ENCODE assay signal across 8 cellular contexts in the genomic region with DNA sequence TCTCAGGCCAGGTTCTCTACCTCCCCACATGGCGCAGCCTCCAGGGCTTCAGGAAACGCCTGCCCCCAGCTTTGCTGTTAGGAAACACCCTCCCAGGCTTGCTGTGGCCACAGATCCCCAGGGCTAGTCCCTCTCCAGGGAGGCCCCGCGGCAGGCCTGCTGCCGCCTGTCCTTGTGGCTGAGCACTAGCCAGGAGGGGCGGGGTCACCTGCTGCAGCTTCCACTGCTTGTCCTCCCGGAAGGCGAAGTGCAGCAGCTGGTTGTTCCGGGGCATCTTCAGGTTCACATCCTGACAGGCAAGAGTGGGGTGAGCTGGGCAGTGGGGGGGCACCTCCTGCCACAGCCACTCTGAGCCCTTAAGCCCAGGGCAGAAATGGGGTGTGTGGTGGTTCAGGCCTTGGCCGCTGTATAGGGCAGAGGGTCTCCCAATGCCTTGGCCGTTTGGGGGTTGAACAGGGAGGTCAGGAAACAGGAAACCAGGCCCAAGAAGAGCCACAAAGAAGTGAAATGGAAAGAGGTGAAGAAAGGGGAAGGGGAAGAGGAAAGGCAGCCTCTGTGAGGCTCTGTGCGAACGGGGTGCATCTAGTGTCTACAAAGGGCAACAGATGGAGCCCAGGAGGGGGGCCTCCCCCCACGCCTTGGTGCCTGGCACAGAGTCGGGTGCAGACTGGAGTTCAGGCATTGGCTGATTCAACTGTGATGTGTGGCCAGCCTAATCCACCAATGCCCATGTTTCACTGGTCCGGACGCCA. TPM values are rescaled to one million over a fixed set of nuclear protein-coding genes. Genes with fewer than 3 reads are reported as not detected.
DNase-seq lines count a peak whose midpoint lies in the region; ATAC-seq and TF ChIP-seq lines count a peak whose summit lies in the region.

No MANE protein-coding gene starts in this region.

- no peaks in the 10 kb centered on the region for H3K9me3 ChIP-seq in adrenal gland (replicated peaks in 1 of 3)
- H3K9me3 ChIP-seq in right lobe of liver, result no peaks in the 10 kb centered on the region
- H3K9me3 ChIP-seq in gastrocnemius medialis, result no peaks in the 10 kb centered on the region

- DNase-seq in Calu3 (no peak), HPDE6-E6E7 (ENCODE audit: extremely low spot score) (peak; percentile 47), adrenal gland (peak; percentile 79 to 94 (median 91)), right lobe of liver (peak; percentile 52 to 71 (median 63)), gastrocnemius medialis (no peak), HuH-7.5 (ENCODE audit: low spot score) (no peak)
- no peak for DNase-seq in activated CD4-positive, CD25-positive, alpha-beta regulatory T cell (lab: John Stamatoyannopoulos, UW)

- H3K27me3 Mint-ChIP-seq in Calu3 (ENCODE audit: unreplicated experiment), result no peaks in the 10 kb centered on the region

- TF ChIP-seq POLR2A in adrenal gland (IDR thresholded peaks at IDR 0.05), result peak in 1 of 2 donors; percentile 54
- TF ChIP-seq POLR2A in right lobe of liver (IDR thresholded peaks at IDR 0.05), result no peak
- no peak for TF ChIP-seq POLR2A in gastrocnemius medialis (IDR thresholded peaks at IDR 0.05)

- no peak for TF ChIP-seq CTCF in Calu3 (IDR thresholded peaks at IDR 0.05; ENCODE audit: unreplicated experiment)
- no peak for TF ChIP-seq CTCF in adrenal gland (IDR thresholded peaks at IDR 0.05)
- TF ChIP-seq CTCF in right lobe of liver (IDR thresholded peaks at IDR 0.05), result no peak
- no peak for TF ChIP-seq CTCF in gastrocnemius medialis (IDR thresholded peaks at IDR 0.05 in 4 of 5, conservative IDR thresholded peaks at IDR 0.05 in 1 of 5)

- peaks cover 9% of the 10 kb centered on the region for H3K4me1 Mint-ChIP-seq in Calu3 (ENCODE audit: low read depth, unreplicated experiment)

- H3K27ac ChIP-seq in adrenal gland (peak overlapping the region in 4 of 5 donors; percentile 16 to 98 (median 42)), right lobe of liver (no peak overlapping the region), gastrocnemius medialis (peak overlapping the region in 1 of 4 donors; percentile 25)

- no peak overlapping the region for H3K27ac Mint-ChIP-seq in Calu3 (ENCODE audit: unreplicated experiment)

- ATAC-seq in right lobe of liver (no peak), HG03159 (IDR thresholded peaks at IDR 0.05; ENCODE audit: unreplicated experiment) (no peak), gastrocnemius medialis (no peak)

- peak overlapping the region; percentile 82 for H3K4me3 Mint-ChIP-seq in Calu3 (ENCODE audit: low read depth, unreplicated experiment)

- H3K4me1 ChIP-seq in adrenal gland (replicated peaks in 1 of 2) (peaks cover 27 to 43% of the 10 kb centered on the region in 2 donors), right lobe of liver (peaks cover 0 to 12% (median under 1%) of the 10 kb centered on the region in 4 donors), gastrocnemius medialis (peaks cover 11 to 17% of the 10 kb centered on the region in 2 donors)

- H3K9me3 Mint-ChIP-seq in Calu3 (ENCODE audit: low read depth, unreplicated experiment), result no peaks in the 10 kb centered on the region

- H3K36me3 ChIP-seq in adrenal gland (replicated peaks in 1 of 2) (peaks cover 0 to 37% of the 10 kb centered on the region in 2 donors), right lobe of liver (peaks cover 0 to 10% (median 0%) of the 10 kb centered on the region in 4 donors), gastrocnemius medialis (peaks cover 0 to 21% of the 10 kb centered on the region in 2 donors)

- 42 to 74% (median 56%) methylated on average over 9 to 17 of the region's 17 CpGs for whole genome bisulfite sequencing in adrenal gland, 4 donors
- 61% methylated on average over 9 of the region's 17 CpGs for WGBS in right lobe of liver (ENCODE audit: insufficient coverage, low coverage, low lambda C conversion rate, missing lambda C conversion rate)

- intact Hi-C loops in Calu3 (cut with micrococcal nuclease; ENCODE audit: unreplicated experiment), result no loop called here
- intact Hi-C loops in adrenal gland (cut with DNase I), result no loop called here
- intact Hi-C loops in right lobe of liver (cut with DNase I), result no loop called here
- intact Hi-C loops in gastrocnemius medialis (cut with DNase I; ENCODE audit: low total_unique reads), result loop anchor here (5.0 kb wide), 1 partner anchor 47 kb away; the partner anchor contains the start of genes GLYR1 and UBN1

- CTCF ChIA-PET in Calu3 (lab: Charles Lee), result interaction anchor here (0.5 kb wide), 1 partner anchor 194 kb away, joined by 5 read pairs; no protein-coding TSS in a partner anchor

- BruUV-seq in Calu3 (replicated peaks; lab: Mats Ljungman, UMichigan), result no TSS peak

- H3K27me3 ChIP-seq in adrenal gland (no peaks in the 10 kb centered on the region), right lobe of liver (no peaks in the 10 kb centered on the region), gastrocnemius medialis (no peaks in the 10 kb centered on the region)

- H3K36me3 Mint-ChIP-seq in Calu3 (ENCODE audit: insufficient read depth, unreplicated experiment), result peaks cover 89% of the 10 kb centered on the region

- in situ Hi-C loops in gastrocnemius medialis (cut with MboI; ENCODE audit: low sequenced_read_pairs in 4 of 4), result no loop called here

- H3K4me3 ChIP-seq in adrenal gland (peak overlapping the region in 1 of 4 donors; percentile 86), right lobe of liver (no peak overlapping the region), gastrocnemius medialis (no peak overlapping the region)

RNA-seq across cellular contexts. Expression of gene ROGDI, which starts 2.0 kb away (rescaled TPM):
- total RNA-seq in Calu3 (2022) (17.9 and 20.8 TPM in 2 replicates), adrenal gland (100 to 1,000 TPM in 1 of 8 donors, 10 to 100 TPM in 7; 32.4 to 103 (median 73.1) TPM), right lobe of liver (10 to 100 TPM in 5 of 6 experiments, 1 to 10 TPM in 1; 8.3 to 24.2 (median 14.0) TPM), gastrocnemius medialis (10 to 100 TPM; 11.6 to 31.1 (median 26.0) TPM)
- polyA plus RNA-seq in adrenal gland, result 100 to 1,000 TPM in 2 of 3 donors, 10 to 100 TPM in 1; 68.6 to 194 (median 178) TPM

RNA-seq across cellular contexts. Expression of gene SMIM22, which starts 5.3 kb away (rescaled TPM):
- 208 and 235 TPM in 2 replicates for total RNA-seq in Calu3 (2022)
- total RNA-seq in adrenal gland, result not detected
- not detected for polyA plus RNA-seq in adrenal gland
- total RNA-seq in right lobe of liver, result under 1 TPM in 2 of 6 experiments, not detected in 4; 0.44 to 0.95 TPM
- total RNA-seq in gastrocnemius medialis, result not detected

RNA-seq across cellular contexts. Expression of gene SEPTIN12, which starts 12.3 kb away (rescaled TPM):
- total RNA-seq in Calu3 (2022) (not detected in 2 replicates), adrenal gland (not detected), right lobe of liver (not detected), gastrocnemius medialis (not detected)
- polyA plus RNA-seq in adrenal gland, result 1 to 10 TPM in 1 of 3 donors, not detected in 2; 1.1 TPM

RNA-seq across cellular contexts. Expression of gene ZNF500, which starts 33.5 kb away (rescaled TPM):
- 23.6 and 25.6 TPM in 2 replicates for total RNA-seq in Calu3 (2022)
- total RNA-seq in adrenal gland, result 10 to 100 TPM in 5 of 8 donors, 1 to 10 TPM in 3; 6.7 to 23.7 (median 13.2) TPM
- polyA plus RNA-seq in adrenal gland, result 10 to 100 TPM in 1 of 3 donors, 1 to 10 TPM in 2; 3.9 to 18.5 (median 4.6) TPM
- total RNA-seq in right lobe of liver, result 1 to 10 TPM; 4.5 to 6.6 (median 5.8) TPM
- total RNA-seq in gastrocnemius medialis, result 1 to 10 TPM; 6.3 to 7.3 (median 6.9) TPM

RNA-seq across cellular contexts. Expression of gene GLYR1, which starts 46.6 kb away (rescaled TPM):
- total RNA-seq in Calu3 (2022) (158 and 159 TPM in 2 replicates), adrenal gland (100 to 1,000 TPM in 1 of 8 donors, 10 to 100 TPM in 7; 43.2 to 118 (median 86.2) TPM), right lobe of liver (10 to 100 TPM; 33.1 to 55.2 (median 51.2) TPM), gastrocnemius medialis (10 to 100 TPM; 39.4 to 56.7 (median 53.0) TPM)
- polyA plus RNA-seq in adrenal gland, result 100 to 1,000 TPM in 1 of 3 donors, 10 to 100 TPM in 2; 39.3 to 109 (median 50.6) TPM

Comparison
In these comparisons a context has a peak if more than half of its experiments do, and no peak if none do; other contexts are left out.
1. DNase-seq: peak in HPDE6-E6E7 (single experiment), adrenal gland (7 of 7) and right lobe of liver (3 of 3); none in Calu3 (single experiment), activated CD4-positive, CD25-positive, alpha-beta regulatory T cell (0 of 4), gastrocnemius medialis (0 of 2) and HuH-7.5 (single experiment).
2. H3K27ac ChIP-seq: peak in adrenal gland (4 of 5); none in right lobe of liver (0 of 3).
3. RNA of gene SMIM22, which starts 5.3 kb away (total RNA-seq): 208 to 235 TPM in Calu3; 0.44 to 0.95 TPM in right lobe of liver, not detected in adrenal gland and not detected in gastrocnemius medialis; every median in the first group is over 10 times any median in the second.